1 cellular context compared by ENCODE assay signal in genomic region chr2:201618744-201619654, GRCh38.
TF ChIP-seq lines count a peak whose summit lies in the region.

No MANE protein-coding gene starts in this region.

TF ChIP-seq in WTC11, 78 proteins besides CTCF, POLR2A, EP300 and RAD21 (continued from another document):
- TF ChIP-seq, protein P1, sequence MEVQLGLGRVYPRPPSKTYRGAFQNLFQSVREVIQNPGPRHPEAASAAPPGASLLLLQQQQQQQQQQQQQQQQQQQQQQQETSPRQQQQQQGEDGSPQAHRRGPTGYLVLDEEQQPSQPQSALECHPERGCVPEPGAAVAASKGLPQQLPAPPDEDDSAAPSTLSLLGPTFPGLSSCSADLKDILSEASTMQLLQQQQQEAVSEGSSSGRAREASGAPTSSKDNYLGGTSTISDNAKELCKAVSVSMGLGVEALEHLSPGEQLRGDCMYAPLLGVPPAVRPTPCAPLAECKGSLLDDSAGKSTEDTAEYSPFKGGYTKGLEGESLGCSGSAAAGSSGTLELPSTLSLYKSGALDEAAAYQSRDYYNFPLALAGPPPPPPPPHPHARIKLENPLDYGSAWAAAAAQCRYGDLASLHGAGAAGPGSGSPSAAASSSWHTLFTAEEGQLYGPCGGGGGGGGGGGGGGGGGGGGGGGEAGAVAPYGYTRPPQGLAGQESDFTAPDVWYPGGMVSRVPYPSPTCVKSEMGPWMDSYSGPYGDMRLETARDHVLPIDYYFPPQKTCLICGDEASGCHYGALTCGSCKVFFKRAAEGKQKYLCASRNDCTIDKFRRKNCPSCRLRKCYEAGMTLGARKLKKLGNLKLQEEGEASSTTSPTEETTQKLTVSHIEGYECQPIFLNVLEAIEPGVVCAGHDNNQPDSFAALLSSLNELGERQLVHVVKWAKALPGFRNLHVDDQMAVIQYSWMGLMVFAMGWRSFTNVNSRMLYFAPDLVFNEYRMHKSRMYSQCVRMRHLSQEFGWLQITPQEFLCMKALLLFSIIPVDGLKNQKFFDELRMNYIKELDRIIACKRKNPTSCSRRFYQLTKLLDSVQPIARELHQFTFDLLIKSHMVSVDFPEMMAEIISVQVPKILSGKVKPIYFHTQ (CRISPR knock-in tag; IDR thresholded peaks at IDR 0.05), result no peak
- TF ChIP-seq ZNF671 (CRISPR knock-in tag; IDR thresholded peaks at IDR 0.05), result no peak
- TF ChIP-seq FOXK1 (CRISPR knock-in tag; IDR thresholded peaks at IDR 0.05), result no peak
- TF ChIP-seq FOXP1 (CRISPR knock-in tag; IDR thresholded peaks at IDR 0.05; ENCODE audit: borderline replicate concordance), result no peak
- no peak for TF ChIP-seq ZBTB21 (CRISPR knock-in tag; IDR thresholded peaks at IDR 0.05; ENCODE audit: borderline replicate concordance)
- TF ChIP-seq CREM (CRISPR knock-in tag; IDR thresholded peaks at IDR 0.05), result no peak
- no peak for TF ChIP-seq ZNF263 (CRISPR knock-in tag; IDR thresholded peaks at IDR 0.05; ENCODE audit: low read depth)
- no peak for TF ChIP-seq SMAD4 (CRISPR knock-in tag; IDR thresholded peaks at IDR 0.05)
- no peak for TF ChIP-seq RELA (CRISPR knock-in tag; IDR thresholded peaks at IDR 0.05; ENCODE audit: borderline replicate concordance)
- TF ChIP-seq, protein P2, sequence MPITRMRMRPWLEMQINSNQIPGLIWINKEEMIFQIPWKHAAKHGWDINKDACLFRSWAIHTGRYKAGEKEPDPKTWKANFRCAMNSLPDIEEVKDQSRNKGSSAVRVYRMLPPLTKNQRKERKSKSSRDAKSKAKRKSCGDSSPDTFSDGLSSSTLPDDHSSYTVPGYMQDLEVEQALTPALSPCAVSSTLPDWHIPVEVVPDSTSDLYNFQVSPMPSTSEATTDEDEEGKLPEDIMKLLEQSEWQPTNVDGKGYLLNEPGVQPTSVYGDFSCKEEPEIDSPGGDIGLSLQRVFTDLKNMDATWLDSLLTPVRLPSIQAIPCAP (CRISPR knock-in tag; IDR thresholded peaks at IDR 0.05), result no peak
- no peak for TF ChIP-seq SOX15 (CRISPR knock-in tag; IDR thresholded peaks at IDR 0.05)
- no peak for TF ChIP-seq ATF1 (CRISPR knock-in tag; IDR thresholded peaks at IDR 0.05)
